9 cellular contexts compared by ENCODE assay signal in genomic region chr3:128727059-128727458, GRCh38. TPM values are rescaled to one million over a fixed set of nuclear protein-coding genes. Genes with fewer than 3 reads are reported as not detected.
A peak's percentile ranks its signal among the peaks of the same experiment; 100 is the strongest.
DNase-seq lines count a peak whose midpoint lies in the region; ATAC-seq, FAIRE-seq and TF ChIP-seq lines count a peak whose summit lies in the region.
"Had no signal": no experiment of that assay in that cellular context is flagged by ENCODE, and none has a peak within 500 bp of the region (broad histone marks: within the 10 kb centered on the region; RNA-seq: fewer than 3 reads in every experiment).

No MANE protein-coding gene starts in this region.

- intact Hi-C loops in mucosa of descending colon (cut with DNase I, micrococcal nuclease): no loop called here

- ATAC-seq in mucosa of descending colon (no peak), GM19463 (IDR thresholded peaks at IDR 0.05; ENCODE audit: unreplicated experiment) (no peak)

- H3K27me3 ChIP-seq in bronchial epithelial cell (ENCODE audit: control insufficient read depth, insufficient read depth, low read length): no peaks in the 10 kb centered on the region

- DNase-seq in HT-29 (ENCODE audit: low spot score): peak; percentile 6
- no peak for DNase-seq in bronchial epithelial cell (ENCODE audit: low read depth)
- DNase-seq in mucosa of descending colon: no peak
- DNase-seq in NK-92 (lab: John Stamatoyannopoulos, UW; ENCODE audit: unreplicated experiment): no peak
- DNase-seq in NCI-H2171 treated with DMSO at 0.1 percent for 48 hours (lab: John Stamatoyannopoulos, UW): no peak
- no peak for DNase-seq in SIG-M5 treated with dmso at 0.1 percent for 504 hours (lab: John Stamatoyannopoulos, UW; ENCODE audit: unreplicated experiment)
- DNase-seq: NCI-H1694 treated with DMSO at 0.1 percent for 48 hours had no signal

- no peak for TF ChIP-seq CTCF in 22Rv1 (IDR thresholded peaks at IDR 0.05)
- no peak for TF ChIP-seq CTCF in bronchial epithelial cell (IDR thresholded peaks at IDR 0.05; ENCODE audit: insufficient read depth, low read length, severe bottlenecking)
- TF ChIP-seq CTCF in mucosa of descending colon (IDR thresholded peaks at IDR 0.05): no peak

- peaks cover 10% of the 10 kb centered on the region for H3K4me1 ChIP-seq in mucosa of descending colon (ENCODE audit: low read depth)

- H3K9me3 ChIP-seq in mucosa of descending colon: no peaks in the 10 kb centered on the region

- peak overlapping the region; percentile 82 for H3K27ac ChIP-seq in 22Rv1

- H3K36me3 ChIP-seq in bronchial epithelial cell (ENCODE audit: control insufficient read depth, insufficient read depth, low read length) (peaks cover 2% of the 10 kb centered on the region), mucosa of descending colon (ENCODE audit: low read depth) (no peaks in the 10 kb centered on the region)

- peak overlapping the region; percentile 99 for H3K4me3 ChIP-seq in bronchial epithelial cell (ENCODE audit: low read depth, low read length)
- H3K4me3 ChIP-seq in mucosa of descending colon: peak overlapping the region; percentile 100

- no peak for FAIRE-seq in bronchial epithelial cell (lab: Jason Lieb, UNC)

RNA-seq across cellular contexts. Expression of gene RAB7A, which starts 1.1 kb away (rescaled TPM):
- total RNA-seq in HT-29 (2014; rRNA removed; shearing (Covaris generic)): 69.0 and 79.3 TPM in 2 replicates
- total RNA-seq in bronchial epithelial cell (43.7 and 80.0 TPM in 2 replicates), mucosa of descending colon (100 to 1,000 TPM; 237 to 302 (median 265) TPM)
